Comparison of ENCODE assay signal across 1 cellular context in genomic region chr9:13480688-13481087, GRCh38.
TF ChIP-seq lines count a peak whose summit lies in the region.

No MANE protein-coding gene starts in this region.

TF ChIP-seq in GM23338, 12 proteins besides CTCF, POLR2A, EP300 and RAD21:
- TF ChIP-seq, protein P1, sequence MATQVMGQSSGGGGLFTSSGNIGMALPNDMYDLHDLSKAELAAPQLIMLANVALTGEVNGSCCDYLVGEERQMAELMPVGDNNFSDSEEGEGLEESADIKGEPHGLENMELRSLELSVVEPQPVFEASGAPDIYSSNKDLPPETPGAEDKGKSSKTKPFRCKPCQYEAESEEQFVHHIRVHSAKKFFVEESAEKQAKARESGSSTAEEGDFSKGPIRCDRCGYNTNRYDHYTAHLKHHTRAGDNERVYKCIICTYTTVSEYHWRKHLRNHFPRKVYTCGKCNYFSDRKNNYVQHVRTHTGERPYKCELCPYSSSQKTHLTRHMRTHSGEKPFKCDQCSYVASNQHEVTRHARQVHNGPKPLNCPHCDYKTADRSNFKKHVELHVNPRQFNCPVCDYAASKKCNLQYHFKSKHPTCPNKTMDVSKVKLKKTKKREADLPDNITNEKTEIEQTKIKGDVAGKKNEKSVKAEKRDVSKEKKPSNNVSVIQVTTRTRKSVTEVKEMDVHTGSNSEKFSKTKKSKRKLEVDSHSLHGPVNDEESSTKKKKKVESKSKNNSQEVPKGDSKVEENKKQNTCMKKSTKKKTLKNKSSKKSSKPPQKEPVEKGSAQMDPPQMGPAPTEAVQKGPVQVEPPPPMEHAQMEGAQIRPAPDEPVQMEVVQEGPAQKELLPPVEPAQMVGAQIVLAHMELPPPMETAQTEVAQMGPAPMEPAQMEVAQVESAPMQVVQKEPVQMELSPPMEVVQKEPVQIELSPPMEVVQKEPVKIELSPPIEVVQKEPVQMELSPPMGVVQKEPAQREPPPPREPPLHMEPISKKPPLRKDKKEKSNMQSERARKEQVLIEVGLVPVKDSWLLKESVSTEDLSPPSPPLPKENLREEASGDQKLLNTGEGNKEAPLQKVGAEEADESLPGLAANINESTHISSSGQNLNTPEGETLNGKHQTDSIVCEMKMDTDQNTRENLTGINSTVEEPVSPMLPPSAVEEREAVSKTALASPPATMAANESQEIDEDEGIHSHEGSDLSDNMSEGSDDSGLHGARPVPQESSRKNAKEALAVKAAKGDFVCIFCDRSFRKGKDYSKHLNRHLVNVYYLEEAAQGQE (IDR thresholded peaks at IDR 0.05; ENCODE audit: unreplicated experiment): no peak
- TF ChIP-seq EZH2 (IDR thresholded peaks at IDR 0.05; ENCODE audit: low read depth, unreplicated experiment): no peak
- TF ChIP-seq ZNF462 (CRISPR knock-in tag; IDR thresholded peaks at IDR 0.05): no peak
- no peak for TF ChIP-seq POLR2AphosphoS5 (IDR thresholded peaks at IDR 0.05; ENCODE audit: low read depth)
- TF ChIP-seq NANOG (IDR thresholded peaks at IDR 0.05; ENCODE audit: borderline replicate concordance): no peak
- no peak for TF ChIP-seq ZNF331 (CRISPR knock-in tag; IDR thresholded peaks at IDR 0.05; ENCODE audit: low read depth)
- no peak for TF ChIP-seq STAT1 (IDR thresholded peaks at IDR 0.05; ENCODE audit: unreplicated experiment)
TF ChIP-seq in GM23338: peak in this region for 0.
